8 cellular contexts compared by ENCODE assay signal in genomic region chrX:150310417-150310816, GRCh38. TPM values are rescaled to one million over a fixed set of nuclear protein-coding genes. Genes with fewer than 3 reads are reported as not detected.
"Had no signal": no experiment of that assay in that cellular context is flagged by ENCODE, and none has a peak within 500 bp of the region (broad histone marks: within the 10 kb centered on the region; RNA-seq: fewer than 3 reads in every experiment).

No MANE protein-coding gene starts in this region.

- H3K4me3 ChIP-seq: GM23338 had no signal

- H3K36me3 Mint-ChIP-seq: IgD-negative memory B cell had no signal

- H3K4me3 Mint-ChIP-seq: GM23338, H9, HFFc6, IgD-negative memory B cell had no signal

- H3K4me1 Mint-ChIP-seq: GM23338, H9 had no signal

- H3K27ac Mint-ChIP-seq: GM23338, H9, HFFc6 had no signal

- H3K27ac ChIP-seq: HL-60 had no signal

- DNase-seq: HCEC 1CT, HFFc6, KBM-7 had no signal

- H3K9me3 Mint-ChIP-seq: GM23338, HFFc6, IgD-negative memory B cell had no signal

RNA-seq across cellular contexts. Expression of gene MAMLD1, which starts 52.7 kb away (rescaled TPM):
- total RNA-seq: HepG2 had no signal
- polyA plus RNA-seq: HepG2 had no signal
